ENCODE assay signal across 17 cellular contexts in genomic region chr1:225462429-225462713, GRCh38. TPM values are rescaled to one million over a fixed set of nuclear protein-coding genes. Genes with fewer than 3 reads are reported as not detected.
DNase-seq lines count a peak whose midpoint lies in the region; ATAC-seq and TF ChIP-seq lines count a peak whose summit lies in the region.
"Had no signal": no experiment of that assay in that cellular context is flagged by ENCODE, and none has a peak within 500 bp of the region (broad histone marks: within the 10 kb centered on the region; RNA-seq: fewer than 3 reads in every experiment).

No MANE protein-coding gene starts in this region.

- H3K4me3 ChIP-seq in vagina (no peak overlapping the region), gastrocnemius medialis (no peak overlapping the region), tibial artery (no peak overlapping the region)
- H3K4me3 ChIP-seq: BLaER1, GM12878, ovary, PC-9, spleen had no signal

- in situ Hi-C loops in gastrocnemius medialis (cut with MboI; ENCODE audit: low sequenced_read_pairs in 4 of 4) = no loop called here

- no peaks in the 10 kb centered on the region for H3K27me3 Mint-ChIP-seq in activated naive CD4-positive, alpha-beta T cell treated with anti-CD3 and anti-CD28 coated beads for 36 hours (ENCODE audit: low read depth)
- H3K27me3 Mint-ChIP-seq in glutamatergic neuron (ENCODE audit: unreplicated experiment) = peaks cover 8% of the 10 kb centered on the region
- H3K27me3 Mint-ChIP-seq: activated B cell treated with CpG ODN at 0.5 μM for 24 hours; activated naive CD8-positive, alpha-beta T cell treated with anti-CD3 and anti-CD28 coated beads, Interleukin-2, amount 50 U/mL, for 24 hours had no signal

- no peak for ATAC-seq in gastrocnemius medialis
- ATAC-seq: activated naive CD8-positive, alpha-beta T cell treated with anti-CD3 and anti-CD28 coated beads, Interleukin-2, amount 50 U/mL, for 24 hours; GM12878 had no signal

- DNase-seq in activated naive CD4-positive, alpha-beta T cell treated with anti-CD3 and anti-CD28 coated beads for 36 hours = peak; percentile 2
- no peak for DNase-seq in activated naive CD4-positive, alpha-beta T cell treated with Interleukin-2 at 50 U/mL for 16 hours
- peak; percentile 72 for DNase-seq in NCI-H1105 treated with DMSO at 0.1 percent for 48 hours (lab: John Stamatoyannopoulos, UW)
- no peak for DNase-seq in glutamatergic neuron
- DNase-seq in vagina (ENCODE audit: extremely low spot score in 2 of 2) = no peak
- DNase-seq in gastrocnemius medialis = no peak
- no peak for DNase-seq in tibial artery
- DNase-seq: activated B cell treated with CpG ODN at 0.5 μM for 24 hours; activated naive CD8-positive, alpha-beta T cell treated with anti-CD3 and anti-CD28 coated beads, Interleukin-2, amount 50 U/mL, for 24 hours; central memory CD4-positive, alpha-beta T cell; EL; PC-9; SW 1271 had no signal

- H3K9me3 ChIP-seq in vagina = no peaks in the 10 kb centered on the region
- H3K9me3 ChIP-seq in gastrocnemius medialis = no peaks in the 10 kb centered on the region
- H3K9me3 ChIP-seq in tibial artery = no peaks in the 10 kb centered on the region
- H3K9me3 ChIP-seq: BLaER1, ovary, spleen had no signal

- no peak overlapping the region for H3K4me3 Mint-ChIP-seq in activated naive CD4-positive, alpha-beta T cell treated with anti-CD3 and anti-CD28 coated beads for 36 hours
- H3K4me3 Mint-ChIP-seq in glutamatergic neuron (ENCODE audit: unreplicated experiment) = peak overlapping the region; percentile 34
- H3K4me3 Mint-ChIP-seq: activated B cell treated with CpG ODN at 0.5 μM for 24 hours; activated naive CD8-positive, alpha-beta T cell treated with anti-CD3 and anti-CD28 coated beads, Interleukin-2, amount 50 U/mL, for 24 hours had no signal

- H3K9me3 Mint-ChIP-seq in activated naive CD4-positive, alpha-beta T cell treated with anti-CD3 and anti-CD28 coated beads for 36 hours = no peaks in the 10 kb centered on the region
- H3K9me3 Mint-ChIP-seq in glutamatergic neuron (ENCODE audit: unreplicated experiment) = peaks cover 10% of the 10 kb centered on the region
- H3K9me3 Mint-ChIP-seq: activated B cell treated with CpG ODN at 0.5 μM for 24 hours; activated naive CD8-positive, alpha-beta T cell treated with anti-CD3 and anti-CD28 coated beads, Interleukin-2, amount 50 U/mL, for 24 hours had no signal

- H3K27ac ChIP-seq in vagina = peak overlapping the region; percentile 33
- H3K27ac ChIP-seq in gastrocnemius medialis = no peak overlapping the region
- H3K27ac ChIP-seq in tibial artery = peak overlapping the region in 1 of 2 donors; percentile 42
- H3K27ac ChIP-seq: PC-9 had no signal

- no peak for TF ChIP-seq POLR2A in vagina (IDR thresholded peaks at IDR 0.05)
- no peak for TF ChIP-seq POLR2A in gastrocnemius medialis (IDR thresholded peaks at IDR 0.05)

- intact Hi-C loops in activated naive CD4-positive, alpha-beta T cell treated with anti-CD3 and anti-CD28 coated beads for 36 hours (cut with micrococcal nuclease) = no loop called here
- intact Hi-C loops in vagina (cut with DNase I) = no loop called here
- intact Hi-C loops in gastrocnemius medialis (cut with DNase I; ENCODE audit: low total_unique reads) = no loop called here
- intact Hi-C loops in tibial artery (cut with DNase I; ENCODE audit: low total_unique reads) = no loop called here

- H3K4me1 ChIP-seq in vagina (peaks cover 32% of the 10 kb centered on the region), gastrocnemius medialis (peaks cover 0 to 6% of the 10 kb centered on the region in 2 donors), tibial artery (peaks cover 0 to 38% (median 15%) of the 10 kb centered on the region in 4 donors)

- H3K36me3 ChIP-seq in vagina (no peaks in the 10 kb centered on the region), gastrocnemius medialis (no peaks in the 10 kb centered on the region), tibial artery (no peaks in the 10 kb centered on the region)
- H3K36me3 ChIP-seq: BLaER1, ovary, spleen had no signal

- no peak for TF ChIP-seq CTCF in glutamatergic neuron (IDR thresholded peaks at IDR 0.05; ENCODE audit: partially characterized antibody, unreplicated experiment)
- no peak for TF ChIP-seq CTCF in vagina (IDR thresholded peaks at IDR 0.05)
- TF ChIP-seq CTCF in gastrocnemius medialis (IDR thresholded peaks at IDR 0.05 in 4 of 5, conservative IDR thresholded peaks at IDR 0.05 in 1 of 5) = no peak
- TF ChIP-seq CTCF in tibial artery (IDR thresholded peaks at IDR 0.05) = no peak

- H3K27me3 ChIP-seq in vagina (no peaks in the 10 kb centered on the region), gastrocnemius medialis (no peaks in the 10 kb centered on the region), tibial artery (no peaks in the 10 kb centered on the region)
- H3K27me3 ChIP-seq: BLaER1, ovary, spleen had no signal

- peaks cover 30% of the 10 kb centered on the region for H3K4me1 Mint-ChIP-seq in activated naive CD4-positive, alpha-beta T cell treated with anti-CD3 and anti-CD28 coated beads for 36 hours (ENCODE audit: low read depth)
- H3K4me1 Mint-ChIP-seq in glutamatergic neuron (ENCODE audit: low read depth, unreplicated experiment) = peaks cover 41% of the 10 kb centered on the region

- H3K36me3 Mint-ChIP-seq in activated naive CD4-positive, alpha-beta T cell treated with anti-CD3 and anti-CD28 coated beads for 36 hours (ENCODE audit: low read depth) = no peaks in the 10 kb centered on the region
- no peaks in the 10 kb centered on the region for H3K36me3 Mint-ChIP-seq in glutamatergic neuron (ENCODE audit: unreplicated experiment)

- CTCF ChIA-PET in activated naive CD4-positive, alpha-beta T cell treated with anti-CD3 and anti-CD28 coated beads for 36 hours (lab: Charles Lee) = interaction anchor here (1.2 kb wide), 1 partner anchor 22 kb away, joined by 3 read pairs; no protein-coding TSS in a partner anchor

- peak overlapping the region; percentile 10 for H3K27ac Mint-ChIP-seq in activated naive CD4-positive, alpha-beta T cell treated with anti-CD3 and anti-CD28 coated beads for 36 hours
- no peak overlapping the region for H3K27ac Mint-ChIP-seq in glutamatergic neuron (ENCODE audit: unreplicated experiment)
- H3K27ac Mint-ChIP-seq: activated B cell treated with CpG ODN at 0.5 μM for 24 hours; activated naive CD8-positive, alpha-beta T cell treated with anti-CD3 and anti-CD28 coated beads, Interleukin-2, amount 50 U/mL, for 24 hours had no signal

RNA-seq across cellular contexts. Expression of gene LBR, which starts 34.5 kb away (rescaled TPM):
- total RNA-seq in activated naive CD4-positive, alpha-beta T cell treated with anti-CD3 and anti-CD28 coated beads for 36 hours = 100 to 1,000 TPM; 132 to 138 TPM
- total RNA-seq in glutamatergic neuron (ENCODE audit: unreplicated experiment) (93.9 TPM), vagina (41.5 TPM), gastrocnemius medialis (10 to 100 TPM; 16.5 to 19.8 (median 18.5) TPM)

Comparison
In these comparisons a context has a peak if more than half of its experiments do, and no peak if none do; other contexts are left out.
1. DNase-seq: peak in activated naive CD4-positive, alpha-beta T cell treated with anti-CD3 and anti-CD28 coated beads for 36 hours (single experiment) and NCI-H1105 treated with DMSO at 0.1 percent for 48 hours (single experiment); none in activated naive CD4-positive, alpha-beta T cell treated with Interleukin-2 at 50 U/mL for 16 hours (single experiment), glutamatergic neuron (single experiment), vagina (0 of 2), gastrocnemius medialis (0 of 2) and tibial artery (0 of 2).